8 cellular contexts compared by ENCODE assay signal in the genomic region with DNA sequence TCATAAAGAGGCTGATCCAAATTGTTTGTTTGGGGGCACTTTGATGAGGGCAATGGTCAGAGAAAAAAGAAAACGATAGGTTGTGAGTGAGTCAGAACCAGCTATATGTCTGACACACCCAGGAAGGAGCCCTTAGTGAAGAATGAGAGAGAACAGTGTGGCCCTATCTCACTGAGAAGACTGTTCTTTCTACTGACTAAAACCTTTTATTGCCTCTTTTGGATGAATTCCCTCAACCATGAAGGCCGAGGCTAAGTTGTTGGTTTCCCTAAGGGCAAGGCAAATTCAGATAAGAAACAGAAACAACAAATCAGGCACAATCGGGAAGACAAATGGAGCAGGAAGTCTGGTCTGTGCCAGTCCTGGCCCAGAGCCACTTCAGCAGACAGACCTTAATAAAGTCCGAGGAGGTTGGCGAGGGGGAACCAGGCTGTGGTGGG.
A peak's percentile ranks its signal among the peaks of the same experiment; 100 is the strongest.
DNase-seq lines count a peak whose midpoint lies in the region; ATAC-seq and TF ChIP-seq lines count a peak whose summit lies in the region.

No MANE protein-coding gene starts in this region.

- no peak overlapping the region for H2AFZ ChIP-seq in OCI-LY7 (ENCODE audit: low read length)

- H3K36me3 ChIP-seq in A673 (ENCODE audit: insufficient read depth, low read length, poor library complexity, severe bottlenecking): peaks cover 5% of the 10 kb centered on the region
- H3K36me3 ChIP-seq in suprapubic skin: peaks cover 42% of the 10 kb centered on the region
- peaks cover 94% of the 10 kb centered on the region for H3K36me3 ChIP-seq in OCI-LY7 (ENCODE audit: insufficient read depth, low read length)

- peak; percentile 86 for DNase-seq in A673 (ENCODE audit: low spot score)
- peak; percentile 64 for DNase-seq in KBM-7
- peak; percentile 86 for DNase-seq in amniotic epithelial cell (ENCODE audit: low read depth)
- DNase-seq in left colon: peak; percentile 64 to 66
- no peak for DNase-seq in suprapubic skin (ENCODE audit: low spot score in 2 of 2)
- no peak for DNase-seq in globus pallidus (ENCODE audit: low spot score)
- DNase-seq in OCI-LY7 (ENCODE audit: low spot score): no peak

- peaks cover 4% of the 10 kb centered on the region; the same call in 1 of the 2 replicates for H4K20me1 ChIP-seq in OCI-LY7 (ENCODE audit: insufficient read depth, low read length)

- intact Hi-C loops in A673 (cut with micrococcal nuclease; ENCODE audit: unreplicated experiment) (no loop called here), left colon (cut with DNase I, micrococcal nuclease) (no loop called here), OCI-LY7 (cut with micrococcal nuclease; ENCODE audit: unreplicated experiment) (no loop called here)

- BruUV-seq in A673 (replicated peaks; lab: Mats Ljungman, UMichigan): no TSS peak
- BruUV-seq in OCI-LY7 (replicated peaks; lab: Mats Ljungman, UMichigan): no TSS peak

- H3K4me3 ChIP-seq in A673 (ENCODE audit: low read depth, low read length, poor library complexity, severe bottlenecking): no peak overlapping the region
- no peak overlapping the region for H3K4me3 ChIP-seq in suprapubic skin
- no peak overlapping the region for H3K4me3 ChIP-seq in OCI-LY7 (ENCODE audit: low read depth, low read length, poor library complexity, severe bottlenecking)

- no peaks in the 10 kb centered on the region for H3K9me3 ChIP-seq in A673 (ENCODE audit: low read depth, low read length, poor library complexity, severe bottlenecking)
- H3K9me3 ChIP-seq in suprapubic skin: no peaks in the 10 kb centered on the region
- H3K9me3 ChIP-seq in OCI-LY7 (ENCODE audit: low read length): no peaks in the 10 kb centered on the region

- no peaks in the 10 kb centered on the region for H3K79me2 ChIP-seq in OCI-LY7 (ENCODE audit: insufficient read depth, low read depth, low read length)

- no peaks in the 10 kb centered on the region for H3K9me2 ChIP-seq in OCI-LY7 (ENCODE audit: insufficient read depth, low read length)

- TF ChIP-seq CTCF in A673 (conservative IDR thresholded peaks at IDR 0.05; ENCODE audit: low read depth, low read length) (no peak), suprapubic skin (IDR thresholded peaks at IDR 0.05) (no peak), OCI-LY7 (conservative IDR thresholded peaks at IDR 0.05; ENCODE audit: low read length) (no peak)

- POLR2A ChIA-PET in A673 (lab: Charles Lee; ENCODE audit: low non-redundant PET): no interaction called here
- POLR2A ChIA-PET in OCI-LY7 (lab: Charles Lee): interaction anchor here (0.6 to 0.7 kb wide), 2 partner anchors 27 to 245 kb away, joined by 3 read pairs; no protein-coding TSS in a partner anchor

- no peak overlapping the region for H3K4me2 ChIP-seq in OCI-LY7 (ENCODE audit: low read length)

- TF ChIP-seq EP300 in suprapubic skin (IDR thresholded peaks at IDR 0.05): no peak

- in situ Hi-C loops in KBM-7 (cut with MboI; ENCODE audit: low pct_unique_long_range_greater_than_20kb, low sequenced_read_pairs): no loop called here

- peak; percentile 93 for ATAC-seq in left colon
- ATAC-seq in GM19467 (IDR thresholded peaks at IDR 0.05; ENCODE audit: unreplicated experiment): no peak

- H3K4me1 ChIP-seq in A673 (ENCODE audit: insufficient read depth, low read length, poor library complexity, severe bottlenecking) (peaks cover 95% of the 10 kb centered on the region), suprapubic skin (peaks cover 47% of the 10 kb centered on the region), OCI-LY7 (ENCODE audit: insufficient read depth, low read length, poor library complexity, severe bottlenecking) (no peaks in the 10 kb centered on the region)

- peak overlapping the region; percentile 74 for H3K27ac ChIP-seq in A673 (ENCODE audit: low read depth, low read length, poor library complexity, severe bottlenecking)
- H3K27ac ChIP-seq in suprapubic skin: peak overlapping the region; percentile 59
- H3K27ac ChIP-seq in OCI-LY7 (ENCODE audit: low read depth, low read length, poor library complexity, severe bottlenecking): no peak overlapping the region

- 3% methylated on average over 5 of the region's 5 CpGs for WGBS in suprapubic skin

- H3K27me3 ChIP-seq in A673 (replicated peaks; ENCODE audit: insufficient read depth, low read depth, low read length, poor library complexity) (no peaks in the 10 kb centered on the region), suprapubic skin (no peaks in the 10 kb centered on the region)

- TF ChIP-seq POLR2A in suprapubic skin (IDR thresholded peaks at IDR 0.05): no peak

- CTCF ChIA-PET in A673 (lab: Charles Lee): interaction anchor here (0.6 kb wide), 1 partner anchor 646 kb away, joined by 3 read pairs; no protein-coding TSS in a partner anchor
- CTCF ChIA-PET in OCI-LY7 (lab: Charles Lee; ENCODE audit: unreplicated experiment): no interaction called here

Comparison
In these comparisons a context has a peak if more than half of its experiments do, and no peak if none do; other contexts are left out.
1. DNase-seq: peak in A673 (single experiment), KBM-7 (single experiment), amniotic epithelial cell (single experiment) and left colon (2 of 2); none in suprapubic skin (0 of 2), globus pallidus (single experiment) and OCI-LY7 (single experiment).